ENCODE assay signal across 22 cellular contexts in genomic region chr17:30000755-30001257, GRCh38. TPM values are rescaled to one million over a fixed set of nuclear protein-coding genes. Genes with fewer than 3 reads are reported as not detected.
DNase-seq lines count a peak whose midpoint lies in the region; ATAC-seq and TF ChIP-seq lines count a peak whose summit lies in the region.
"Had no signal": no experiment of that assay in that cellular context is flagged by ENCODE, and none has a peak within 500 bp of the region (broad histone marks: within the 10 kb centered on the region; RNA-seq: fewer than 3 reads in every experiment).

No MANE protein-coding gene starts in this region.

- H3K4me3 Mint-ChIP-seq in CD4-positive, CD25-positive, alpha-beta regulatory T cell: peak overlapping the region in 1 of 4 donors; percentile 24
- H3K4me3 Mint-ChIP-seq: brain, IgD-negative memory B cell, neural progenitor cell had no signal

- CTCF ChIA-PET in Panc1 (lab: Charles Lee): interaction anchor here (0.6 to 1.1 kb wide), 2 partner anchors 68 to 120 kb away, joined by 3 to 4 read pairs; no protein-coding TSS in a partner anchor

- H3K4me1 Mint-ChIP-seq in CD4-positive, CD25-positive, alpha-beta regulatory T cell: peaks cover 0 to 11% (median 6%) of the 10 kb centered on the region in 4 donors
- H3K4me1 Mint-ChIP-seq: neural progenitor cell had no signal

- intact Hi-C loops in Panc1 (cut with micrococcal nuclease; ENCODE audit: unreplicated experiment): loop anchor here (5.0 to 10.0 kb wide), 2 partner anchors 69 to 196 kb away; partner anchors contain the start of gene SSH2
- intact Hi-C loops in stomach (cut with DNase I; ENCODE audit: low total_unique reads): no loop called here

- no peak overlapping the region for H3K27ac ChIP-seq in CD4-positive, CD25-positive, alpha-beta regulatory T cell (ENCODE audit: insufficient read depth, low read length, poor library complexity, severe bottlenecking)
- H3K27ac ChIP-seq in Panc1 (ENCODE audit: low read length): 0 out of 2 replicates have a peak overlapping the region, but pooled peaks have one; percentile 10
- H3K27ac ChIP-seq in stomach: no peak overlapping the region
- H3K27ac ChIP-seq: esophagus muscularis mucosa, heart left ventricle, neural progenitor cell, thoracic aorta had no signal

- in situ Hi-C loops in Panc1 (cut with HindIII; ENCODE audit: low pct_unique_long_range_greater_than_20kb, low sequenced_read_pairs): no loop called here

- H3K36me3 Mint-ChIP-seq in CD4-positive, CD25-positive, alpha-beta regulatory T cell: no peaks in the 10 kb centered on the region
- H3K36me3 Mint-ChIP-seq: brain, IgD-negative memory B cell, neural progenitor cell had no signal

- peaks cover 6% of the 10 kb centered on the region for H3K4me1 ChIP-seq in CD4-positive, CD25-positive, alpha-beta regulatory T cell (ENCODE audit: control insufficient read depth, insufficient read depth, low read length, poor library complexity, severe bottlenecking)
- peaks cover 17% of the 10 kb centered on the region for H3K4me1 ChIP-seq in Panc1 (ENCODE audit: control insufficient read depth, insufficient read depth, low read length)
- peaks cover 0 to 10% (median 2%) of the 10 kb centered on the region in 4 donors for H3K4me1 ChIP-seq in stomach
- H3K4me1 ChIP-seq: esophagus muscularis mucosa, neural progenitor cell had no signal

- TF ChIP-seq EP300 in stomach (IDR thresholded peaks at IDR 0.05): no peak

- no peak for ATAC-seq in CD4-positive, CD25-positive, alpha-beta regulatory T cell (ENCODE audit: low read depth in 2 of 2)
- ATAC-seq in Panc1 (peak; percentile 71), HG02938 (IDR thresholded peaks at IDR 0.05; ENCODE audit: unreplicated experiment) (no peak), GM19324 (IDR thresholded peaks at IDR 0.05; ENCODE audit: low FRiP score, unreplicated experiment) (no peak)
- ATAC-seq: heart left ventricle had no signal

- TF ChIP-seq POLR2A in stomach (IDR thresholded peaks at IDR 0.05): no peak

- no peaks in the 10 kb centered on the region for H3K27me3 ChIP-seq in CD4-positive, CD25-positive, alpha-beta regulatory T cell (ENCODE audit: control insufficient read depth, insufficient read depth, low read length)
- H3K27me3 ChIP-seq in Panc1 (ENCODE audit: control insufficient read depth, insufficient read depth, low read length) (no peaks in the 10 kb centered on the region; the same call in 1 of the 2 replicates), stomach (no peaks in the 10 kb centered on the region)
- H3K27me3 ChIP-seq: esophagus muscularis mucosa, heart left ventricle, neural progenitor cell had no signal

- TF ChIP-seq CTCF in GM12865 (IDR thresholded peaks at IDR 0.05; ENCODE audit: insufficient read depth, low read depth, low read length, missing control alignments): no peak
- no peak for TF ChIP-seq CTCF in Panc1 (IDR thresholded peaks at IDR 0.05)
- TF ChIP-seq CTCF in stomach (IDR thresholded peaks at IDR 0.05): no peak

- H3K9me3 Mint-ChIP-seq in CD4-positive, CD25-positive, alpha-beta regulatory T cell: peaks cover 0 to 2% (median 0%) of the 10 kb centered on the region in 7 donors
- H3K9me3 Mint-ChIP-seq: IgD-negative memory B cell had no signal

- DNase-seq in CD4-positive, CD25-positive, alpha-beta regulatory T cell: no peak
- DNase-seq in GM12865 (ENCODE audit: low read depth) (no peak), Panc1 (ENCODE audit: low read depth, low spot score) (no peak), iris pigment epithelial cell (ENCODE audit: low read depth) (peak; percentile 41), stomach (no peak)
- DNase-seq: activated CD8-positive, alpha-beta memory T cell treated with anti-CD3 and anti-CD28 coated beads for 24 hours; activated naive CD4-positive, alpha-beta T cell treated with Interleukin-2 at 50 U/mL for 16 hours; DMS153; heart left ventricle; kidney; NCI-H1105; NCI-H2171 treated with DMSO at 0.1 percent for 48 hours; NCI-H82 had no signal

- H3K4me3 ChIP-seq in CD4-positive, CD25-positive, alpha-beta regulatory T cell (ENCODE audit: low read depth, low read length): peak overlapping the region; percentile 9
- H3K4me3 ChIP-seq in GM12865 (ENCODE audit: low read depth, low read length) (peak overlapping the region; percentile 23; the same call in 1 of the 2 replicates), Panc1 (ENCODE audit: low read depth in 2 of 2, low read length in 2 of 2) (no peak overlapping the region), stomach (no peak overlapping the region)
- H3K4me3 ChIP-seq: esophagus muscularis mucosa, heart left ventricle, neural progenitor cell, thoracic aorta had no signal

- peaks cover 5% of the 10 kb centered on the region for H3K27me3 Mint-ChIP-seq in CD4-positive, CD25-positive, alpha-beta regulatory T cell
- H3K27me3 Mint-ChIP-seq: brain, IgD-negative memory B cell had no signal

- H3K27ac Mint-ChIP-seq in CD4-positive, CD25-positive, alpha-beta regulatory T cell: peak overlapping the region; percentile 52 to 82 (median 71)
- H3K27ac Mint-ChIP-seq: brain, neural progenitor cell had no signal

- BruUV-seq in Panc1 (replicated peaks; lab: Mats Ljungman, UMichigan): no TSS peak

- POLR2A ChIA-PET in Panc1 (lab: Charles Lee): interaction anchor here (0.6 kb wide), 2 partner anchors 109 to 146 kb away, joined by 3 to 5 read pairs; no protein-coding TSS in a partner anchor

- 43 to 55% (median 51%) methylated on average over 2 of the region's 2 CpGs for WGBS in stomach, 5 donors

- no peaks in the 10 kb centered on the region for H3K9me3 ChIP-seq in CD4-positive, CD25-positive, alpha-beta regulatory T cell (ENCODE audit: control insufficient read depth in 2 of 2, low read length in 2 of 2)
- no peaks in the 10 kb centered on the region for H3K9me3 ChIP-seq in Panc1 (ENCODE audit: control insufficient read depth, insufficient read depth, low read depth, low read length)
- H3K9me3 ChIP-seq in stomach: no peaks in the 10 kb centered on the region
- H3K9me3 ChIP-seq: esophagus muscularis mucosa, heart left ventricle, thoracic aorta had no signal

- no peaks in the 10 kb centered on the region for H3K36me3 ChIP-seq in CD4-positive, CD25-positive, alpha-beta regulatory T cell (ENCODE audit: control insufficient read depth, insufficient read depth, low read length)
- H3K36me3 ChIP-seq in Panc1 (ENCODE audit: control insufficient read depth, insufficient read depth, low read length) (no peaks in the 10 kb centered on the region), stomach (no peaks in the 10 kb centered on the region)
- H3K36me3 ChIP-seq: esophagus muscularis mucosa, heart left ventricle, neural progenitor cell, thoracic aorta had no signal

RNA-seq across cellular contexts. Expression of gene EFCAB5, which starts 59.4 kb away (rescaled TPM):
- total RNA-seq in CD4-positive, CD25-positive, alpha-beta regulatory T cell: 2.1 TPM
- 1 to 10 TPM in 1 of 4 donors, under 1 TPM in 3; 0.21 to 1.1 (median 0.33) TPM for polyA plus RNA-seq in CD4-positive, CD25-positive, alpha-beta regulatory T cell
- total RNA-seq in Panc1 (2021; ENCODE audit: unreplicated experiment) (0.39 TPM), stomach (1 to 10 TPM in 2 of 5 donors, under 1 TPM in 1, not detected in 2; 0.14 to 2.8 (median 2.6) TPM)
- polyA plus RNA-seq in Panc1 (2012; ENCODE audit: insufficient read length): 0.56 TPM
- polyA plus RNA-seq in stomach: under 1 TPM in 1 of 3 donors, not detected in 2; 0.05 TPM
- total RNA-seq: RPMI7951 had no signal
- polyA plus RNA-seq: BJ, IgD-negative memory B cell had no signal

Comparison
In these comparisons a context has a peak if more than half of its experiments do, and no peak if none do; other contexts are left out.
1. H3K4me3 ChIP-seq: peak in CD4-positive, CD25-positive, alpha-beta regulatory T cell (single experiment) and GM12865 (single experiment); none in Panc1 (0 of 2) and stomach (0 of 4).